In genomic region chr5:1437876-1438559, GRCh38 we compare ENCODE assay signal across 18 cellular contexts. TPM values are rescaled to one million over a fixed set of nuclear protein-coding genes. Genes with fewer than 3 reads are reported as not detected.
DNase-seq lines count a peak whose midpoint lies in the region; ATAC-seq and TF ChIP-seq lines count a peak whose summit lies in the region.
"Had no signal": no experiment of that assay in that cellular context is flagged by ENCODE, and none has a peak within 500 bp of the region (broad histone marks: within the 10 kb centered on the region; RNA-seq: fewer than 3 reads in every experiment).

No MANE protein-coding gene starts in this region.

- intact Hi-C loops in left lung (cut with DNase I), result no loop called here

- H3K27ac ChIP-seq in RWPE2 (ENCODE audit: poor library complexity, severe bottlenecking), result no peak overlapping the region
- no peak overlapping the region for H3K27ac ChIP-seq in left lung
- H3K27ac ChIP-seq: A549, C4-2B had no signal

- H3K27me3 ChIP-seq in RWPE2 (ENCODE audit: insufficient read depth, poor library complexity, severe bottlenecking) (peaks cover 25% of the 10 kb centered on the region), left lung (peaks cover 2 to 48% of the 10 kb centered on the region in 2 donors)

- H3K36me3 ChIP-seq in RWPE2 (ENCODE audit: low read depth) (no peaks in the 10 kb centered on the region), left lung (no peaks in the 10 kb centered on the region)
- H3K36me3 ChIP-seq: MG63 had no signal

- peak; percentile 9 for DNase-seq in activated T-cell treated with anti-CD3 and anti-CD28 coated beads, Interleukin-2, amount 50 U/mL, for 1 hour
- DNase-seq in activated T-cell treated with anti-CD3 and anti-CD28 coated beads for 4 hours (no peak), RWPE2 (ENCODE audit: low spot score) (peak; percentile 61), left lung (peak; percentile 23 to 62), NCI-H2029 treated with DMSO at 0.1 percent for 48 hours (lab: John Stamatoyannopoulos, UW) (no peak)
- DNase-seq in activated effector memory CD4-positive, alpha-beta T cell treated with anti-CD3 and anti-CD28 coated beads, Interleukin-2, amount 50 U/mL, for 16 hours, result no peak
- DNase-seq: DMS79, Kasumi-1, NCI-H1048, NCI-H526 treated with DMSO at 0.1 percent for 48 hours had no signal

- H3K4me1 ChIP-seq in RWPE2 (ENCODE audit: insufficient read depth, poor library complexity, severe bottlenecking) (peaks cover 5% of the 10 kb centered on the region), left lung (no peaks in the 10 kb centered on the region)

- H3K9me3 ChIP-seq in RWPE2 (ENCODE audit: severe bottlenecking) (peaks cover 4% of the 10 kb centered on the region), left lung (peaks cover 0 to 5% of the 10 kb centered on the region in 2 donors)
- H3K9me3 ChIP-seq: A549 had no signal

- ATAC-seq in RWPE2 (ENCODE audit: low read depth) (no peak), left lung (no peak), HG03354 (IDR thresholded peaks at IDR 0.05; ENCODE audit: poor library complexity, severe bottlenecking, unreplicated experiment) (no peak), HG02884 (IDR thresholded peaks at IDR 0.05; ENCODE audit: unreplicated experiment) (no peak)
- ATAC-seq: Right ventricle myocardium inferior had no signal

- no peak for TF ChIP-seq CTCF in RWPE2 (IDR thresholded peaks at IDR 0.05; ENCODE audit: poor library complexity, severe bottlenecking)
- no peak for TF ChIP-seq CTCF in left lung (IDR thresholded peaks at IDR 0.05)

- H3K4me3 ChIP-seq in RWPE2 (ENCODE audit: severe bottlenecking) (no peak overlapping the region), left lung (no peak overlapping the region)
- H3K4me3 ChIP-seq: A549, MG63 had no signal

RNA-seq across cellular contexts. Expression of gene SLC6A3, which starts 7.2 kb away (rescaled TPM):
- total RNA-seq in left lung, result 1 to 10 TPM in 1 of 2 donors, under 1 TPM in 1; 0.10 to 4.3 TPM
- total RNA-seq: H4, Right ventricle myocardium inferior, SK-MEL-5 had no signal

Comparison
In these comparisons a context has a peak if more than half of its experiments do, and no peak if none do; other contexts are left out.
1. DNase-seq: peak in activated T-cell treated with anti-CD3 and anti-CD28 coated beads, Interleukin-2, amount 50 U/mL, for 1 hour (single experiment), RWPE2 (single experiment) and left lung (2 of 2); none in activated T-cell treated with anti-CD3 and anti-CD28 coated beads for 4 hours (single experiment), NCI-H2029 treated with DMSO at 0.1 percent for 48 hours (single experiment) and activated effector memory CD4-positive, alpha-beta T cell treated with anti-CD3 and anti-CD28 coated beads, Interleukin-2, amount 50 U/mL, for 16 hours (single experiment).